In the genomic region with DNA sequence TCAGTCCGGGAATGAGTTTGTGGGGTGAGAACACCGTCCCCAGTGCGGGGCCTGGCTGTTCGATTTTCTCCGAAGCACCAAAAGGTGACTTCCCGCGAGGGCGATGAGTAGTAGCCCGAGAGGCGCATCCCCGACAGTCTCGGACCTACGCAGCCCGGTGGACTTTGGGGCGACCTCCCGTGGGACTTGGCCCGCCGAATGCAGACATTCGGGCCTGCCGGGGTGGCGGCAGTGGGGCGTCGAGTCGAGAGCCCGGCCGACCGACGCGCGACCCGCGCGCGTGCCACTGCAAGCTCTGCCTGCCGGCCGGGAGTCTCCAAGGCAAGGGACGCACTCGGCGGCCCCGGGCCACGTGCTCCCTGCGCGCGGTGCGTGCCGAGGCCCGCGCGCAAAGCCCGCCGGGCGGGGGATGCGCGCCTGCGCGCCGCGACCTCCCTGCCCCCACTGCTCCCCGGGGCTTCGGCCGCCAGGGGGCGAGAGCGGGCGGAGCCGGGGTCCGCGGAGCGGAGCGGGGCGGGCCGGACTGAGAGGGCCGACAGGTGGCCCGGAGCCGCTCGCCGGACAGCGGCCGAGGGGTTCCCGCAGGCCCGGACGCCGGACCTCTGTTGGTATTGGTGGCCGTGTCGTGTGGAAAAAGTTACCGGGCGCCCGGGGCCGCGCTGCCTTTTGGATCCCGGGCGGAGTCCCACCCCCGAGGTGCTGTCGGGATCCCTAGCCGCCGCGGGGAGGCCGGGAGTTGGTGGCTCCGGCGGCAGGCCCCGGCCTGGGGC, we compare ENCODE assay signal across 8 cellular contexts. TPM values are rescaled to one million over a fixed set of nuclear protein-coding genes. Genes with fewer than 3 reads are reported as not detected.
DNase-seq lines count a peak whose midpoint lies in the region; ATAC-seq and TF ChIP-seq lines count a peak whose summit lies in the region.

No MANE protein-coding gene starts in this region.

- no peaks in the 10 kb centered on the region for H3K9me3 ChIP-seq in mesenchymal stem cell (ENCODE audit: control insufficient read depth, low read length)

- H2BK120ac ChIP-seq in mesenchymal stem cell (ENCODE audit: low read depth, low read length): no peak overlapping the region

- peak overlapping the region; percentile 96 to 98 for H3K4me3 Mint-ChIP-seq in effector memory CD8-positive, alpha-beta T cell

- H2BK12ac ChIP-seq in mesenchymal stem cell (ENCODE audit: low read length in 2 of 2): no peak overlapping the region

- no peaks in the 10 kb centered on the region for H3K27me3 Mint-ChIP-seq in effector memory CD8-positive, alpha-beta T cell

- H2AK5ac ChIP-seq in mesenchymal stem cell (ENCODE audit: low read length, severe bottlenecking): no peak overlapping the region

- no peaks in the 10 kb centered on the region for H3K9me3 Mint-ChIP-seq in effector memory CD8-positive, alpha-beta T cell

- H3K36me3 ChIP-seq in mesenchymal stem cell (ENCODE audit: control insufficient read depth in 1 of 2, insufficient read depth in 2 of 2, low read depth in 1 of 2, low read length in 2 of 2): peaks cover 17 to 29% of the 10 kb centered on the region in 2 experiments

- H4K91ac ChIP-seq in mesenchymal stem cell (ENCODE audit: low read length): peak overlapping the region; percentile 78

- DNase-seq in NCI-H526 (lab: John Stamatoyannopoulos, UW): peak; percentile 19 to 87
- DNase-seq in activated CD8-positive, alpha-beta memory T cell treated with anti-CD3 and anti-CD28 coated beads for 1 hour (ENCODE audit: extremely low read depth in 1 of 2, low read depth in 1 of 2): peak; percentile 26 to 75
- peak; percentile 85 to 95 (median 92) for DNase-seq in effector memory CD8-positive, alpha-beta T cell
- DNase-seq in mesenchymal stem cell: peak; percentile 84
- peak; percentile 69 to 79 (median 74) for DNase-seq in stimulated activated CD4-positive, alpha-beta T cell treated with anti-CD3 and anti-CD28 coated beads, TNF-alpha, amount 100 ng/mL, for 48 hours (ENCODE audit: low read depth in 3 of 3)
- DNase-seq in SHP77 treated with DMSO at 0.1 percent for 48 hours (lab: John Stamatoyannopoulos, UW): no peak

- under 1% methylated on average over 82 of the region's 100 CpGs for WGBS in mesenchymal stem cell

- no peaks in the 10 kb centered on the region for H3K27me3 ChIP-seq in mesenchymal stem cell (ENCODE audit: control insufficient read depth in 1 of 2, insufficient read depth in 1 of 2, low read length in 2 of 2)

- peak overlapping the region; percentile 77 for H2BK5ac ChIP-seq in mesenchymal stem cell (ENCODE audit: low read depth, low read length, poor library complexity, severe bottlenecking)

- H2BK15ac ChIP-seq in mesenchymal stem cell (ENCODE audit: low read depth, poor library complexity, severe bottlenecking): peak overlapping the region; percentile 23

- peak overlapping the region in 1 of 2 experiments; percentile 26 for H3K14ac ChIP-seq in mesenchymal stem cell (ENCODE audit: low read length in 2 of 2)

- H3K4ac ChIP-seq in mesenchymal stem cell (ENCODE audit: low read depth in 1 of 2, low read length in 2 of 2): peak overlapping the region; percentile 51 to 85

- peak overlapping the region; percentile 96 for H3K9ac ChIP-seq in mesenchymal stem cell (ENCODE audit: low read length)

- H3K23ac ChIP-seq in mesenchymal stem cell (ENCODE audit: low read length in 2 of 2): peak overlapping the region in 1 of 2 experiments; percentile 54

- peaks cover 96% of the 10 kb centered on the region for H3K36me3 Mint-ChIP-seq in effector memory CD8-positive, alpha-beta T cell (ENCODE audit: insufficient read depth)

- H3K79me1 ChIP-seq in mesenchymal stem cell (replicated peaks; ENCODE audit: low read length, poor library complexity, severe bottlenecking): peaks cover 5% of the 10 kb centered on the region

- no peak overlapping the region for H4K8ac ChIP-seq in mesenchymal stem cell (ENCODE audit: low read length)

- peak overlapping the region; percentile 99 to 100 for H3K27ac Mint-ChIP-seq in effector memory CD8-positive, alpha-beta T cell

- H3K4me1 Mint-ChIP-seq in effector memory CD8-positive, alpha-beta T cell (ENCODE audit: low read depth in 2 of 2): peaks cover 41 to 49% of the 10 kb centered on the region in 2 donors

- peak overlapping the region; percentile 96 to 98 for H3K18ac ChIP-seq in mesenchymal stem cell (ENCODE audit: low read depth in 1 of 2, low read length in 2 of 2)

- peak overlapping the region; percentile 60 for H3K27ac ChIP-seq in mesenchymal stem cell (ENCODE audit: low read length, poor library complexity, severe bottlenecking)

- peaks cover 42% of the 10 kb centered on the region for H3K4me1 ChIP-seq in mesenchymal stem cell (ENCODE audit: control insufficient read depth, insufficient read depth, low read depth, low read length)

- peak; percentile 96 for TF ChIP-seq CTCF in GM12875 (IDR thresholded peaks at IDR 0.05; ENCODE audit: borderline replicate concordance, insufficient read depth, low read depth, low read length)

- no peak overlapping the region for H2AFZ ChIP-seq in mesenchymal stem cell (ENCODE audit: low read depth, low read length)

- peak overlapping the region; percentile 99 for H3K4me3 ChIP-seq in GM12875 (ENCODE audit: low read depth, low read length)
- peak overlapping the region; percentile 85 to 88 for H3K4me3 ChIP-seq in mesenchymal stem cell (ENCODE audit: insufficient read depth in 1 of 2, low read depth in 1 of 2, low read length in 2 of 2)

- peak overlapping the region; percentile 93 for H3K4me2 ChIP-seq in mesenchymal stem cell (ENCODE audit: low read length, poor library complexity, severe bottlenecking)

- peak; percentile 15 for ATAC-seq in HG02852 (IDR thresholded peaks at IDR 0.05; ENCODE audit: unreplicated experiment)
- ATAC-seq in effector memory CD8-positive, alpha-beta T cell (replicated peaks): peak; percentile 21

RNA-seq across cellular contexts. Expression of gene PTMA, which starts 1.8 kb away (rescaled TPM):
- polyA plus RNA-seq in mesenchymal stem cell (2013, experiment 1 of 2): 1,344 TPM
- polyA plus RNA-seq in mesenchymal stem cell (2013, experiment 2 of 2): 1,330 TPM
